In the genomic region with DNA sequence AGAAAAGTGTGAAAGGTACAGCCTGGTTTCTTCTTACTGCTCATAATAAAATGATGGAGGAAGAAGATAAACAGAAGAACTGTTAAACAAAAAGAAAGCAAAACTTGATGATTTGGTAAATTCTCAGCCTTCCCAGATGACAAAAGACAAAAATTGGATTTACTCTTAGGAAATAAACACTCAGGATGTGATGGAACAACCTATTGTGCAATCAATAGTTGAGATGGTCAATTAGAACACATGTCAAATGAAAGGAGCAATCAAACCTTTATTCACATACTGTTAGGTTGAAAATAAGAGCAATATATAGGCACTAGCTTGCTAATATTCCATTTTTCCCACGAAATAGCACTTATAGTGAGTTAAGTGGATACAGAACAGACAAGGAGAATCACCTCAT, we compare ENCODE assay signal across 2 cellular contexts.
TF ChIP-seq lines count a peak whose summit lies in the region.

No MANE protein-coding gene starts in this region.

TF ChIP-seq in HepG2, 621 proteins besides CTCF, POLR2A, EP300 and RAD21:
- no peak for TF ChIP-seq MTF2 (CRISPR knock-in tag; IDR thresholded peaks at IDR 0.05; ENCODE audit: borderline replicate concordance)
- TF ChIP-seq, protein P1, sequence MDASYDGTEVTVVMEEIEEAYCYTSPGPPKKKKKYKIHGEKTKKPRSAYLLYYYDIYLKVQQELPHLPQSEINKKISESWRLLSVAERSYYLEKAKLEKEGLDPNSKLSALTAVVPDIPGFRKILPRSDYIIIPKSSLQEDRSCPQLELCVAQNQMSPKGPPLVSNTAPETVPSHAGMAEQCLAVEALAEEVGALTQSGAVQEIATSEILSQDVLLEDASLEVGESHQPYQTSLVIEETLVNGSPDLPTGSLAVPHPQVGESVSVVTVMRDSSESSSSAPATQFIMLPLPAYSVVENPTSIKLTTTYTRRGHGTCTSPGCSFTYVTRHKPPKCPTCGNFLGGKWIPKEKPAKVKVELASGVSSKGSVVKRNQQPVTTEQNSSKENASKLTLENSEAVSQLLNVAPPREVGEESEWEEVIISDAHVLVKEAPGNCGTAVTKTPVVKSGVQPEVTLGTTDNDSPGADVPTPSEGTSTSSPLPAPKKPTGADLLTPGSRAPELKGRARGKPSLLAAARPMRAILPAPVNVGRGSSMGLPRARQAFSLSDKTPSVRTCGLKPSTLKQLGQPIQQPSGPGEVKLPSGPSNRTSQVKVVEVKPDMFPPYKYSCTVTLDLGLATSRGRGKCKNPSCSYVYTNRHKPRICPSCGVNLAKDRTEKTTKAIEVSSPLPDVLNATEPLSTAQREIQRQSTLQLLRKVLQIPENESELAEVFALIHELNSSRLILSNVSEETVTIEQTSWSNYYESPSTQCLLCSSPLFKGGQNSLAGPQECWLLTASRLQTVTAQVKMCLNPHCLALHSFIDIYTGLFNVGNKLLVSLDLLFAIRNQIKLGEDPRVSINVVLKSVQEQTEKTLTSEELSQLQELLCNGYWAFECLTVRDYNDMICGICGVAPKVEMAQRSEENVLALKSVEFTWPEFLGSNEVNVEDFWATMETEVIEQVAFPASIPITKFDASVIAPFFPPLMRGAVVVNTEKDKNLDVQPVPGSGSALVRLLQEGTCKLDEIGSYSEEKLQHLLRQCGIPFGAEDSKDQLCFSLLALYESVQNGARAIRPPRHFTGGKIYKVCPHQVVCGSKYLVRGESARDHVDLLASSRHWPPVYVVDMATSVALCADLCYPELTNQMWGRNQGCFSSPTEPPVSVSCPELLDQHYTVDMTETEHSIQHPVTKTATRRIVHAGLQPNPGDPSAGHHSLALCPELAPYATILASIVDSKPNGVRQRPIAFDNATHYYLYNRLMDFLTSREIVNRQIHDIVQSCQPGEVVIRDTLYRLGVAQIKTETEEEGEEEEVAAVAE (CRISPR knock-in tag; IDR thresholded peaks at IDR 0.05; ENCODE audit: borderline replicate concordance), result no peak
- TF ChIP-seq NBN (conservative IDR thresholded peaks at IDR 0.05), result no peak
- TF ChIP-seq, protein P2, sequence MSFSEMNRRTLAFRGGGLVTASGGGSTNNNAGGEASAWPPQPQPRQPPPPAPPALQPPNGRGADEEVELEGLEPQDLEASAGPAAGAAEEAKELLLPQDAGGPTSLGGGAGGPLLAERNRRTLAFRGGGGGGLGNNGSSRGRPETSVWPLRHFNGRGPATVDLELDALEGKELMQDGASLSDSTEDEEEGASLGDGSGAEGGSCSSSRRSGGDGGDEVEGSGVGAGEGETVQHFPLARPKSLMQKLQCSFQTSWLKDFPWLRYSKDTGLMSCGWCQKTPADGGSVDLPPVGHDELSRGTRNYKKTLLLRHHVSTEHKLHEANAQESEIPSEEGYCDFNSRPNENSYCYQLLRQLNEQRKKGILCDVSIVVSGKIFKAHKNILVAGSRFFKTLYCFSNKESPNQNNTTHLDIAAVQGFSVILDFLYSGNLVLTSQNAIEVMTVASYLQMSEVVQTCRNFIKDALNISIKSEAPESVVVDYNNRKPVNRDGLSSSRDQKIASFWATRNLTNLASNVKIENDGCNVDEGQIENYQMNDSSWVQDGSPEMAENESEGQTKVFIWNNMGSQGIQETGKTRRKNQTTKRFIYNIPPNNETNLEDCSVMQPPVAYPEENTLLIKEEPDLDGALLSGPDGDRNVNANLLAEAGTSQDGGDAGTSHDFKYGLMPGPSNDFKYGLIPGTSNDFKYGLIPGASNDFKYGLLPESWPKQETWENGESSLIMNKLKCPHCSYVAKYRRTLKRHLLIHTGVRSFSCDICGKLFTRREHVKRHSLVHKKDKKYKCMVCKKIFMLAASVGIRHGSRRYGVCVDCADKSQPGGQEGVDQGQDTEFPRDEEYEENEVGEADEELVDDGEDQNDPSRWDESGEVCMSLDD (CRISPR knock-in tag; IDR thresholded peaks at IDR 0.05; ENCODE audit: borderline replicate concordance), result no peak
- peak; percentile 76; the same call in 1 of the 2 replicates for TF ChIP-seq CEBPB (IDR thresholded peaks at IDR 0.05; ENCODE audit: borderline replicate concordance, low read depth, low read length)

TF ChIP-seq in K562, 482 proteins besides CTCF, POLR2A, EP300 and RAD21:
- no peak for TF ChIP-seq CEBPG (CRISPR knock-in tag; IDR thresholded peaks at IDR 0.05)
- peak in 1 of 2 experiments; percentile 20; a peak in 1 of 4 replicates for TF ChIP-seq CEBPG (tag; conservative IDR thresholded peaks at IDR 0.05 in 1 of 2, IDR thresholded peaks at IDR 0.05 in 1 of 2)
- no peak for TF ChIP-seq SRF (CRISPR knock-in tag; IDR thresholded peaks at IDR 0.05)
- peak; percentile 32; the same call in 1 of the 2 replicates for TF ChIP-seq CEBPB (tag; IDR thresholded peaks at IDR 0.05)
- TF ChIP-seq ZNF282 (CRISPR knock-in tag; IDR thresholded peaks at IDR 0.05), result no peak
